Comparison of ENCODE assay signal across 8 cellular contexts in genomic region chr7:103073989-103074518, GRCh38. TPM values are rescaled to one million over a fixed set of nuclear protein-coding genes. Genes with fewer than 3 reads are reported as not detected.
DNase-seq lines count a peak whose midpoint lies in the region; ATAC-seq and TF ChIP-seq lines count a peak whose summit lies in the region.

No MANE protein-coding gene starts in this region.

- 14% methylated on average over 6 of the region's 6 CpGs for WGBS in esophagus muscularis mucosa

- H3K9me3 Mint-ChIP-seq in progenitor cell of endocrine pancreas (ENCODE audit: low read depth): no peaks in the 10 kb centered on the region

- peak overlapping the region; percentile 74 for H3K27ac ChIP-seq in RWPE2 (ENCODE audit: poor library complexity, severe bottlenecking)
- H3K27ac ChIP-seq in esophagus muscularis mucosa (replicated peaks in 1 of 4): peak overlapping the region; percentile 88 to 96 (median 93)

- no peak for TF ChIP-seq EP300 in esophagus muscularis mucosa (IDR thresholded peaks at IDR 0.05)

- TF ChIP-seq POLR2A in esophagus muscularis mucosa (IDR thresholded peaks at IDR 0.05; ENCODE audit: low read depth): no peak

- peak; percentile 3; the same call in 1 of the 3 replicates for ATAC-seq in RWPE2 (ENCODE audit: low read depth)

- H3K27me3 Mint-ChIP-seq in progenitor cell of endocrine pancreas: no peaks in the 10 kb centered on the region

- H3K4me1 Mint-ChIP-seq in progenitor cell of endocrine pancreas (ENCODE audit: low read depth): peaks cover 15% of the 10 kb centered on the region

- intact Hi-C loops in esophagus muscularis mucosa (cut with DNase I): loop anchor here (2.0 kb wide), 1 partner anchor 75 kb away; the partner anchor contains the start of gene NAPEPLD

- peak overlapping the region; percentile 86 for H3K4me3 Mint-ChIP-seq in progenitor cell of endocrine pancreas (ENCODE audit: low read depth)

- peak overlapping the region; percentile 97 for H3K27ac Mint-ChIP-seq in progenitor cell of endocrine pancreas

- H3K4me3 ChIP-seq in RWPE2 (ENCODE audit: severe bottlenecking): peak overlapping the region; percentile 98
- peak overlapping the region; percentile 77 to 94 (median 82) for H3K4me3 ChIP-seq in esophagus muscularis mucosa

- H3K36me3 ChIP-seq in RWPE2 (ENCODE audit: low read depth) (peaks cover 4% of the 10 kb centered on the region; the same call in 1 of the 2 replicates), esophagus muscularis mucosa (no peaks in the 10 kb centered on the region)

- no peak for TF ChIP-seq CTCF in RWPE2 (IDR thresholded peaks at IDR 0.05; ENCODE audit: poor library complexity, severe bottlenecking)
- TF ChIP-seq CTCF in esophagus muscularis mucosa (IDR thresholded peaks at IDR 0.05): no peak
- TF ChIP-seq CTCF in progenitor cell of endocrine pancreas (IDR thresholded peaks at IDR 0.05; ENCODE audit: unreplicated experiment): no peak

- no peaks in the 10 kb centered on the region for H3K4me1 ChIP-seq in RWPE2 (ENCODE audit: insufficient read depth, poor library complexity, severe bottlenecking)
- H3K4me1 ChIP-seq in esophagus muscularis mucosa: peaks cover 18 to 32% (median 30%) of the 10 kb centered on the region in 4 donors

- H3K36me3 Mint-ChIP-seq in progenitor cell of endocrine pancreas (ENCODE audit: insufficient read depth): peaks cover 10% of the 10 kb centered on the region

- DNase-seq in NCI-H1417 (lab: John Stamatoyannopoulos, UW): peak in 2 of 3 experiments; percentile 76 to 84
- DNase-seq in NCI-H1417 treated with DMSO at 0.1 percent for 48 hours (lab: John Stamatoyannopoulos, UW): no peak
- no peak for DNase-seq in RWPE2 (ENCODE audit: low spot score)
- DNase-seq in esophagus muscularis mucosa (ENCODE audit: extremely low spot score): no peak
- DNase-seq in progenitor cell of endocrine pancreas (ENCODE audit: low spot score, unreplicated experiment): no peak
- no peak for DNase-seq in NCI-H2029 (lab: John Stamatoyannopoulos, UW)
- DNase-seq in putamen (ENCODE audit: low spot score): no peak
- no peak for DNase-seq in stimulated activated CD4-positive, alpha-beta T cell treated with anti-CD3 and anti-CD28 coated beads, Interleukin-4, amount 100 ng/mL, for 24 hours

- H3K9me3 ChIP-seq in RWPE2 (ENCODE audit: severe bottlenecking): no peaks in the 10 kb centered on the region
- H3K9me3 ChIP-seq in esophagus muscularis mucosa: no peaks in the 10 kb centered on the region

- H3K27me3 ChIP-seq in RWPE2 (ENCODE audit: insufficient read depth, poor library complexity, severe bottlenecking) (no peaks in the 10 kb centered on the region), esophagus muscularis mucosa (no peaks in the 10 kb centered on the region)

RNA-seq across cellular contexts. Expression of gene FBXL13, which starts 0.5 kb away (rescaled TPM):
- total RNA-seq in esophagus muscularis mucosa (1 to 10 TPM in 2 of 4 donors, under 1 TPM in 2; 0.52 to 1.7 (median 1.1) TPM), progenitor cell of endocrine pancreas (9.1 and 9.2 TPM in 2 replicates)

RNA-seq across cellular contexts. Expression of gene ARMC10, which starts 0.9 kb away (rescaled TPM):
- total RNA-seq in esophagus muscularis mucosa (10 to 100 TPM; 28.8 to 41.2 (median 37.2) TPM), progenitor cell of endocrine pancreas (38.8 and 43.7 TPM in 2 replicates)

Comparison
In these comparisons a context has a peak if more than half of its experiments do, and no peak if none do; other contexts are left out.
1. DNase-seq: peak in NCI-H1417 (2 of 3); none in NCI-H1417 treated with DMSO at 0.1 percent for 48 hours (single experiment), RWPE2 (single experiment), esophagus muscularis mucosa (single experiment), progenitor cell of endocrine pancreas (single experiment), NCI-H2029 (single experiment), putamen (single experiment) and stimulated activated CD4-positive, alpha-beta T cell treated with anti-CD3 and anti-CD28 coated beads, Interleukin-4, amount 100 ng/mL, for 24 hours (single experiment).